ENCODE assay signal across 14 cellular contexts in genomic region chr5:119289413-119289812, GRCh38.
DNase-seq lines count a peak whose midpoint lies in the region; ATAC-seq and TF ChIP-seq lines count a peak whose summit lies in the region.
"Had no signal": no experiment of that assay in that cellular context is flagged by ENCODE, and none has a peak within 500 bp of the region (broad histone marks: within the 10 kb centered on the region; RNA-seq: fewer than 3 reads in every experiment).

No MANE protein-coding gene starts in this region.

- H4K20me1 ChIP-seq in DOHH2 (ENCODE audit: control insufficient read depth, insufficient read depth, low read depth, low read length): no peaks in the 10 kb centered on the region

- H3K4me2 ChIP-seq in DOHH2 (ENCODE audit: low read length): peak overlapping the region; percentile 52; the same call in 1 of the 2 replicates

- H3K36me3 Mint-ChIP-seq in activated naive CD8-positive, alpha-beta T cell treated with anti-CD3 and anti-CD28 coated beads for 36 hours: peaks cover 27% of the 10 kb centered on the region

- peaks cover 5% of the 10 kb centered on the region for H3K9me3 Mint-ChIP-seq in activated naive CD8-positive, alpha-beta T cell treated with anti-CD3 and anti-CD28 coated beads for 36 hours

- H3K4me1 ChIP-seq in DOHH2 (ENCODE audit: control insufficient read depth, low read length) (peaks cover 46% of the 10 kb centered on the region), neutrophil (ENCODE audit: control insufficient read depth in 1 of 2, insufficient read depth in 1 of 2, low read depth in 1 of 2, low read length in 1 of 2) (peaks cover 91 to 94% of the 10 kb centered on the region in 2 experiments)

- H3K27me3 Mint-ChIP-seq in activated naive CD8-positive, alpha-beta T cell treated with anti-CD3 and anti-CD28 coated beads for 36 hours: no peaks in the 10 kb centered on the region

- peak overlapping the region; percentile 45 for H3K4me3 Mint-ChIP-seq in activated naive CD8-positive, alpha-beta T cell treated with anti-CD3 and anti-CD28 coated beads for 36 hours

- DNase-seq in HL-60 (ENCODE audit: low read depth in 1 of 2, low spot score in 1 of 2) (no peak), midbrain (lab: John Stamatoyannopoulos, UW) (no peak), DMS79 treated with DMSO at 0.1 percent for 48 hours (lab: John Stamatoyannopoulos, UW) (no peak)
- DNase-seq in activated naive CD8-positive, alpha-beta T cell treated with anti-CD3 and anti-CD28 coated beads for 36 hours: no peak
- DNase-seq: activated CD4-positive, alpha-beta T cell treated with anti-CD3 and anti-CD28 coated beads, Interleukin-2, amount 50 U/mL, for 48 hours; caudate nucleus; DMS 273 treated with DMSO at 0.1 percent for 48 hours; NCI-H2227 treated with DMSO at 0.1 percent for 48 hours; stimulated activated CD4-positive, alpha-beta T cell treated with anti-CD3 and anti-CD28 coated beads, Interleukin-2, amount 100 ng/mL, for 24 hours had no signal

- H3F3A ChIP-seq in DOHH2 (ENCODE audit: control insufficient read depth, insufficient read depth): no peaks in the 10 kb centered on the region

- H3K27ac ChIP-seq in DOHH2 (ENCODE audit: low read depth, low read length) (no peak overlapping the region), HL-60 (replicated peaks) (peak overlapping the region; percentile 47; the same call in 1 of the 2 replicates), neutrophil (peak overlapping the region; percentile 83)
- H3K27ac ChIP-seq: SJSA1, suprapubic skin had no signal

- H3K27ac Mint-ChIP-seq in activated naive CD8-positive, alpha-beta T cell treated with anti-CD3 and anti-CD28 coated beads for 36 hours: peak overlapping the region; percentile 96

- no peaks in the 10 kb centered on the region for H3K9me2 ChIP-seq in DOHH2 (replicated peaks; ENCODE audit: control insufficient read depth, low read length)

- H3K27me3 ChIP-seq in DOHH2 (ENCODE audit: control insufficient read depth, low read length) (no peaks in the 10 kb centered on the region), HL-60 (ENCODE audit: insufficient read depth, poor library complexity, severe bottlenecking) (no peaks in the 10 kb centered on the region), neutrophil (no peaks in the 10 kb centered on the region)
- H3K27me3 ChIP-seq: SJSA1, suprapubic skin had no signal

- peaks cover 15% of the 10 kb centered on the region for H3K79me2 ChIP-seq in DOHH2 (ENCODE audit: control insufficient read depth, low read length)

- ATAC-seq in GM19452 (IDR thresholded peaks at IDR 0.05; ENCODE audit: unreplicated experiment): no peak

- H3K9me3 ChIP-seq in DOHH2 (ENCODE audit: control insufficient read depth, insufficient read depth, low read length) (no peaks in the 10 kb centered on the region), neutrophil (no peaks in the 10 kb centered on the region)
- H3K9me3 ChIP-seq: SJSA1, suprapubic skin had no signal

- no peak for TF ChIP-seq CTCF in DOHH2 (IDR thresholded peaks at IDR 0.05; ENCODE audit: low read depth, low read length, poor library complexity, severe bottlenecking)
- no peak for TF ChIP-seq CTCF in HL-60 (IDR thresholded peaks at IDR 0.05; ENCODE audit: insufficient read depth, low read length)
- TF ChIP-seq CTCF in neutrophil (IDR thresholded peaks at IDR 0.05): no peak

- no peak overlapping the region for H3K4me3 ChIP-seq in DOHH2 (ENCODE audit: low read length)
- H3K4me3 ChIP-seq in HL-60 (replicated peaks; ENCODE audit: insufficient read depth, low read length): no peak overlapping the region
- H3K4me3 ChIP-seq in neutrophil (ENCODE audit: low read depth in 1 of 2, low read length in 1 of 2): peak overlapping the region in 1 of 2 experiments; percentile 3
- H3K4me3 ChIP-seq: SJSA1, suprapubic skin had no signal

- H3K36me3 ChIP-seq in DOHH2 (ENCODE audit: control insufficient read depth, low read length) (no peaks in the 10 kb centered on the region), neutrophil (no peaks in the 10 kb centered on the region)
- H3K36me3 ChIP-seq: SJSA1, suprapubic skin had no signal

- peaks cover 84% of the 10 kb centered on the region for H3K4me1 Mint-ChIP-seq in activated naive CD8-positive, alpha-beta T cell treated with anti-CD3 and anti-CD28 coated beads for 36 hours
